20 cellular contexts compared by ENCODE assay signal in the genomic region with DNA sequence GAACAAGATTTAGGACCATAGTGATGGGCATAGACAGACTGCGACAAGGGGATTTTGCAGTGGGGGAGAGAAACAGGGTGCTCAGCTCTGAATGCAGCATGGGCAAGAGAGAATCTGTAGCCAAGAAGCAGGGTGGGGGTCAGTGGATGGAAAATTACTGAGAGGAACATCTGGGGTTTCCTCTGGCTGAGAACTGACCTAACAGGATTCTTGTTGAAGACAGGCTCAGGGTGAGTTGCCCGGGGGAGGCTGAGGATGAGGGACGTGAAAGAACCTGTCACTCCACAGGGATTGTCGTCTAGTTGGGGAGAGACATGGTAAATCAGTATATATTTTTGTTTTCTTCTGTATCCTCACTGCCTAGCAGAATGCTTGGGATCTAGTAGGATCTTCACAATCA.
"Had no signal": no experiment of that assay in that cellular context is flagged by ENCODE, and none has a peak within 500 bp of the region (broad histone marks: within the 10 kb centered on the region; RNA-seq: fewer than 3 reads in every experiment).

No MANE protein-coding gene starts in this region.

- H3K4me3 ChIP-seq: coronary artery, dorsolateral prefrontal cortex, esophagus muscularis mucosa, gastroesophageal sphincter, heart left ventricle, hepatocyte, left lung, lower lobe of right lung, mucosa of descending colon had no signal

- H3K4me2 ChIP-seq: hepatocyte had no signal

- DNase-seq: dermis blood vessel endothelial cell; dorsolateral prefrontal cortex; effector CD4-positive, alpha-beta T cell; effector memory CD4-positive, alpha-beta T cell; foreskin keratinocyte; heart left ventricle; immature natural killer cell; islet precursor cell; kidney; kidney glomerular epithelial cell; left colon; left lung; left ventricle myocardium superior; lower lobe of right lung; mesenchymal stem cell; mucosa of descending colon had no signal

- H2AFZ ChIP-seq: hepatocyte had no signal

- H3K79me2 ChIP-seq: hepatocyte had no signal

- H3K36me3 ChIP-seq: esophagus muscularis mucosa, gastroesophageal sphincter, heart left ventricle, left lung, lower lobe of right lung had no signal

- H3K27me3 ChIP-seq: foreskin keratinocyte, hepatocyte had no signal

- H3K27ac ChIP-seq: coronary artery, dorsolateral prefrontal cortex, esophagus muscularis mucosa, foreskin keratinocyte, gastroesophageal sphincter, heart left ventricle, hepatocyte, left lung, lower lobe of right lung had no signal

- H3K9me3 ChIP-seq: esophagus muscularis mucosa, gastroesophageal sphincter had no signal

- H3K4me1 ChIP-seq: esophagus muscularis mucosa, foreskin keratinocyte, gastroesophageal sphincter, heart left ventricle, left lung, lower lobe of right lung had no signal
